In genomic region chr6:162178266-162178665, GRCh38 we compare ENCODE assay signal across 15 cellular contexts.
A peak's percentile ranks its signal among the peaks of the same experiment; 100 is the strongest.
DNase-seq lines count a peak whose midpoint lies in the region; TF ChIP-seq lines count a peak whose summit lies in the region.
"Had no signal": no experiment of that assay in that cellular context is flagged by ENCODE, and none has a peak within 500 bp of the region (broad histone marks: within the 10 kb centered on the region; RNA-seq: fewer than 3 reads in every experiment).

No MANE protein-coding gene starts in this region.

- no peaks in the 10 kb centered on the region for H3K9me3 ChIP-seq in cardiac muscle cell (ENCODE audit: low read depth)
- H3K9me3 ChIP-seq in BLaER1 treated with 17β-estradiol and CSF1 and Interleukin-3, amounts not matched to agents 10 nM and 100 nM (replicated peaks in 1 of 11): no peaks in the 10 kb centered on the region
- H3K9me3 ChIP-seq: A549 had no signal

- DNase-seq in NCI-H1417 (lab: John Stamatoyannopoulos, UW): peak in 2 of 3 experiments; percentile 23 to 60
- DNase-seq in NCI-H1417 treated with DMSO at 0.1 percent for 48 hours (lab: John Stamatoyannopoulos, UW): no peak
- DNase-seq in cardiac muscle cell (ENCODE audit: low read depth in 1 of 2, low spot score in 1 of 2): no peak
- no peak for DNase-seq in cardiac septum (ENCODE audit: low spot score)
- peak; percentile 45 for DNase-seq in SHP77 treated with DMSO at 0.1 percent for 48 hours (lab: John Stamatoyannopoulos, UW)
- DNase-seq in stimulated activated CD4-positive, alpha-beta T cell treated with anti-CD3 and anti-CD28 coated beads, Interleukin-12 subunit alpha, Interleukin-12 subunit beta, amount 100 ng/mL, for 4 hours: no peak
- DNase-seq in activated CD4-positive, alpha-beta T cell treated with anti-CD3 and anti-CD28 coated beads for 48 hours: no peak
- DNase-seq: AML-193; CD4-positive, alpha-beta memory T cell; DMS79; GDM1; GOT3 had no signal

- H3K36me3 ChIP-seq in cardiac muscle cell: no peaks in the 10 kb centered on the region
- no peaks in the 10 kb centered on the region for H3K36me3 ChIP-seq in BLaER1 treated with 17β-estradiol and CSF1 and Interleukin-3, amounts not matched to agents 10 nM and 100 nM

- H3K27ac ChIP-seq in cardiac muscle cell: peak overlapping the region; percentile 21
- H3K27ac ChIP-seq in BLaER1 treated with 17β-estradiol and CSF1 and Interleukin-3, amounts not matched to agents 10 nM and 100 nM: peak overlapping the region in 2 of 11 experiments; percentile 7 to 9; a peak in 1 of 22 replicates
- H3K27ac ChIP-seq: 22Rv1, A549 had no signal

- H3K4me1 ChIP-seq in cardiac muscle cell (ENCODE audit: low read depth): peaks cover 7% of the 10 kb centered on the region
- peaks cover 24 to 67% (median 55%) of the 10 kb centered on the region in 10 experiments for H3K4me1 ChIP-seq in BLaER1 treated with 17β-estradiol and CSF1 and Interleukin-3, amounts not matched to agents 10 nM and 100 nM
- H3K4me1 ChIP-seq: A549 had no signal

- no peaks in the 10 kb centered on the region for H3K27me3 ChIP-seq in cardiac muscle cell
- no peaks in the 10 kb centered on the region for H3K27me3 ChIP-seq in BLaER1 treated with 17β-estradiol and CSF1 and Interleukin-3, amounts not matched to agents 10 nM and 100 nM

- intact Hi-C loops in cardiac septum (cut with DNase I): no loop called here

- H3K9ac ChIP-seq in BLaER1 treated with 17β-estradiol and CSF1 and Interleukin-3, amounts not matched to agents 10 nM and 100 nM: no peak overlapping the region

- H3K4me2 ChIP-seq in BLaER1 treated with 17β-estradiol and CSF1 and Interleukin-3, amounts not matched to agents 10 nM and 100 nM: peak overlapping the region in 6 of 11 experiments; percentile 35 to 84 (median 52); a peak in 10 of 22 replicates
- H3K4me2 ChIP-seq: A549 had no signal

- TF ChIP-seq CTCF in cardiac muscle cell (IDR thresholded peaks at IDR 0.05; ENCODE audit: low read depth, low read length): no peak

- H4K20me1 ChIP-seq in BLaER1 treated with 17β-estradiol and CSF1 and Interleukin-3, amounts not matched to agents 10 nM and 100 nM: no peaks in the 10 kb centered on the region

- H3K4me3 ChIP-seq in cardiac muscle cell: no peak overlapping the region
- H3K4me3 ChIP-seq in BLaER1 treated with 17β-estradiol and CSF1 and Interleukin-3, amounts not matched to agents 10 nM and 100 nM: no peak overlapping the region
- H3K4me3 ChIP-seq: A549 had no signal

Comparison
In these comparisons a context has a peak if more than half of its experiments do, and no peak if none do; other contexts are left out.
1. DNase-seq: peak in NCI-H1417 (2 of 3) and SHP77 treated with DMSO at 0.1 percent for 48 hours (single experiment); none in NCI-H1417 treated with DMSO at 0.1 percent for 48 hours (single experiment), cardiac muscle cell (0 of 2), cardiac septum (single experiment), stimulated activated CD4-positive, alpha-beta T cell treated with anti-CD3 and anti-CD28 coated beads, Interleukin-12 subunit alpha, Interleukin-12 subunit beta, amount 100 ng/mL, for 4 hours (single experiment) and activated CD4-positive, alpha-beta T cell treated with anti-CD3 and anti-CD28 coated beads for 48 hours (single experiment).